Comparison of ENCODE assay signal across 1 cellular context in the genomic region with DNA sequence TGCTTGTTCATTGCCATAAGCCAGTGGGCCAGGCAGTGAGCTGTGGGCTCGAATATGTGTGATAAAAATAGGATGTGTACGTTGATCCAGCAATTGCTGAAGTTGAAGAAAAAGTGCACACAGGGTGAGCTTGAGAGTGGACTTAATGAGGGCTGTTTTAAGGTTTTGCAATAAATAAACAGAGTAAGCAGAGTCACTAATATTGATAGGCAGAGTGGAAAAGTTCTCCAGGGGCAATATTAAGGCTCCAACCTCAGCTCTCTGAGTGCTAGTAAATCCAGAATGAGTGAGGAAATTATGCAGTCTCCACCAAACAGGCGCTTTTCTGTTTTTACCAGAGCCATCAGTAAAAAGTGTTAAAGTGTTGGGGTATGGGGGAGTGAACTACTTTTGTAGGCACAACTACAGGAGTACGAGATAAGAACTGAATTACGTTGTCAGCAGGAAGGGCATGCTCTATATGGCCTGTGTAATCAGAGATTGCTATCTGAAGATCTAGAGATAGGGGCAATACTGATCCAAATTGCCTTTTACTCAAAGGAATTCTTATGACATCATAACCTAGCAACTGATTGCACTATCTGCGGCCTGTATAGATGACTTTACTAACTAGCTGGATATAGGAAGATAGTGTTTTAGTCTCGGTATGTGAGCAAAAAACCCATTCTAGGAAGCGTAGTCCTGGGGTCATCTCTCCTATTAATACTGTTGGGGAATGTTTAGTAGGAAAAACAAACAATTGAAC.
TF ChIP-seq lines count a peak whose summit lies in the region.

No MANE protein-coding gene starts in this region.

TF ChIP-seq in K562, 482 proteins besides CTCF, POLR2A, EP300 and RAD21:
- TF ChIP-seq, protein P1, sequence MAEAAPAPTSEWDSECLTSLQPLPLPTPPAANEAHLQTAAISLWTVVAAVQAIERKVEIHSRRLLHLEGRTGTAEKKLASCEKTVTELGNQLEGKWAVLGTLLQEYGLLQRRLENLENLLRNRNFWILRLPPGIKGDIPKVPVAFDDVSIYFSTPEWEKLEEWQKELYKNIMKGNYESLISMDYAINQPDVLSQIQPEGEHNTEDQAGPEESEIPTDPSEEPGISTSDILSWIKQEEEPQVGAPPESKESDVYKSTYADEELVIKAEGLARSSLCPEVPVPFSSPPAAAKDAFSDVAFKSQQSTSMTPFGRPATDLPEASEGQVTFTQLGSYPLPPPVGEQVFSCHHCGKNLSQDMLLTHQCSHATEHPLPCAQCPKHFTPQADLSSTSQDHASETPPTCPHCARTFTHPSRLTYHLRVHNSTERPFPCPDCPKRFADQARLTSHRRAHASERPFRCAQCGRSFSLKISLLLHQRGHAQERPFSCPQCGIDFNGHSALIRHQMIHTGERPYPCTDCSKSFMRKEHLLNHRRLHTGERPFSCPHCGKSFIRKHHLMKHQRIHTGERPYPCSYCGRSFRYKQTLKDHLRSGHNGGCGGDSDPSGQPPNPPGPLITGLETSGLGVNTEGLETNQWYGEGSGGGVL (CRISPR knock-in tag; IDR thresholded peaks at IDR 0.05) = no peak
- TF ChIP-seq ARID1B (IDR thresholded peaks at IDR 0.05) (0 out of 2 replicates have a peak, but pooled peaks have one; percentile 13), NR4A1 (CRISPR knock-in tag; IDR thresholded peaks at IDR 0.05) (no peak), NR4A1 (tag; IDR thresholded peaks at IDR 0.05) (no peak), ATF7 (IDR thresholded peaks at IDR 0.05) (0 out of 2 replicates have a peak, but pooled peaks have one; percentile 17), SMARCB1 (IDR thresholded peaks at IDR 0.05; ENCODE audit: insufficient read length, low read depth) (no peak), DPF2 (IDR thresholded peaks at IDR 0.05) (peak; percentile 35; the same call in 1 of the 2 replicates), NR2C1 (IDR thresholded peaks at IDR 0.05) (no peak), NR2C1 (tag; IDR thresholded peaks at IDR 0.05) (no peak), ZNF3 (CRISPR knock-in tag; IDR thresholded peaks at IDR 0.05) (no peak), GABPA (tag; conservative IDR thresholded peaks at IDR 0.05; ENCODE audit: low read depth) (no peak), GATA2 (CRISPR knock-in tag; IDR thresholded peaks at IDR 0.05) (0 out of 2 replicates have a peak, but pooled peaks have one; percentile 46), EP400 (IDR thresholded peaks at IDR 0.05) (no peak), BMI1 (IDR thresholded peaks at IDR 0.05; ENCODE audit: low read length) (no peak), ZNF436 (CRISPR knock-in tag; IDR thresholded peaks at IDR 0.05) (no peak), MEF2A (IDR thresholded peaks at IDR 0.05; ENCODE audit: control insufficient read depth, low read depth, low read length) (no peak), SIRT6 (IDR thresholded peaks at IDR 0.05; ENCODE audit: low read depth, low read length) (no peak), FUS (optimal IDR thresholded peaks at IDR 0.05; ENCODE audit: low read depth, low read length) (no peak)
- TF ChIP-seq, protein P2, sequence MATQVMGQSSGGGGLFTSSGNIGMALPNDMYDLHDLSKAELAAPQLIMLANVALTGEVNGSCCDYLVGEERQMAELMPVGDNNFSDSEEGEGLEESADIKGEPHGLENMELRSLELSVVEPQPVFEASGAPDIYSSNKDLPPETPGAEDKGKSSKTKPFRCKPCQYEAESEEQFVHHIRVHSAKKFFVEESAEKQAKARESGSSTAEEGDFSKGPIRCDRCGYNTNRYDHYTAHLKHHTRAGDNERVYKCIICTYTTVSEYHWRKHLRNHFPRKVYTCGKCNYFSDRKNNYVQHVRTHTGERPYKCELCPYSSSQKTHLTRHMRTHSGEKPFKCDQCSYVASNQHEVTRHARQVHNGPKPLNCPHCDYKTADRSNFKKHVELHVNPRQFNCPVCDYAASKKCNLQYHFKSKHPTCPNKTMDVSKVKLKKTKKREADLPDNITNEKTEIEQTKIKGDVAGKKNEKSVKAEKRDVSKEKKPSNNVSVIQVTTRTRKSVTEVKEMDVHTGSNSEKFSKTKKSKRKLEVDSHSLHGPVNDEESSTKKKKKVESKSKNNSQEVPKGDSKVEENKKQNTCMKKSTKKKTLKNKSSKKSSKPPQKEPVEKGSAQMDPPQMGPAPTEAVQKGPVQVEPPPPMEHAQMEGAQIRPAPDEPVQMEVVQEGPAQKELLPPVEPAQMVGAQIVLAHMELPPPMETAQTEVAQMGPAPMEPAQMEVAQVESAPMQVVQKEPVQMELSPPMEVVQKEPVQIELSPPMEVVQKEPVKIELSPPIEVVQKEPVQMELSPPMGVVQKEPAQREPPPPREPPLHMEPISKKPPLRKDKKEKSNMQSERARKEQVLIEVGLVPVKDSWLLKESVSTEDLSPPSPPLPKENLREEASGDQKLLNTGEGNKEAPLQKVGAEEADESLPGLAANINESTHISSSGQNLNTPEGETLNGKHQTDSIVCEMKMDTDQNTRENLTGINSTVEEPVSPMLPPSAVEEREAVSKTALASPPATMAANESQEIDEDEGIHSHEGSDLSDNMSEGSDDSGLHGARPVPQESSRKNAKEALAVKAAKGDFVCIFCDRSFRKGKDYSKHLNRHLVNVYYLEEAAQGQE (CRISPR knock-in tag; IDR thresholded peaks at IDR 0.05; ENCODE audit: low read depth) = no peak
- TF ChIP-seq, protein P3, sequence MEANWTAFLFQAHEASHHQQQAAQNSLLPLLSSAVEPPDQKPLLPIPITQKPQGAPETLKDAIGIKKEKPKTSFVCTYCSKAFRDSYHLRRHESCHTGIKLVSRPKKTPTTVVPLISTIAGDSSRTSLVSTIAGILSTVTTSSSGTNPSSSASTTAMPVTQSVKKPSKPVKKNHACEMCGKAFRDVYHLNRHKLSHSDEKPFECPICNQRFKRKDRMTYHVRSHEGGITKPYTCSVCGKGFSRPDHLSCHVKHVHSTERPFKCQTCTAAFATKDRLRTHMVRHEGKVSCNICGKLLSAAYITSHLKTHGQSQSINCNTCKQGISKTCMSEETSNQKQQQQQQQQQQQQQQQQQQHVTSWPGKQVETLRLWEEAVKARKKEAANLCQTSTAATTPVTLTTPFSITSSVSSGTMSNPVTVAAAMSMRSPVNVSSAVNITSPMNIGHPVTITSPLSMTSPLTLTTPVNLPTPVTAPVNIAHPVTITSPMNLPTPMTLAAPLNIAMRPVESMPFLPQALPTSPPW (CRISPR knock-in tag; IDR thresholded peaks at IDR 0.05) = no peak
- TF ChIP-seq, protein P4, sequence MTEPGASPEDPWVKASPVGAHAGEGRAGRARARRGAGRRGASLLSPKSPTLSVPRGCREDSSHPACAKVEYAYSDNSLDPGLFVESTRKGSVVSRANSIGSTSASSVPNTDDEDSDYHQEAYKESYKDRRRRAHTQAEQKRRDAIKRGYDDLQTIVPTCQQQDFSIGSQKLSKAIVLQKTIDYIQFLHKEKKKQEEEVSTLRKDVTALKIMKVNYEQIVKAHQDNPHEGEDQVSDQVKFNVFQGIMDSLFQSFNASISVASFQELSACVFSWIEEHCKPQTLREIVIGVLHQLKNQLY (CRISPR knock-in tag; conservative IDR thresholded peaks at IDR 0.05) = no peak
